Comparison of ENCODE assay signal across 1 cellular context in the genomic region with DNA sequence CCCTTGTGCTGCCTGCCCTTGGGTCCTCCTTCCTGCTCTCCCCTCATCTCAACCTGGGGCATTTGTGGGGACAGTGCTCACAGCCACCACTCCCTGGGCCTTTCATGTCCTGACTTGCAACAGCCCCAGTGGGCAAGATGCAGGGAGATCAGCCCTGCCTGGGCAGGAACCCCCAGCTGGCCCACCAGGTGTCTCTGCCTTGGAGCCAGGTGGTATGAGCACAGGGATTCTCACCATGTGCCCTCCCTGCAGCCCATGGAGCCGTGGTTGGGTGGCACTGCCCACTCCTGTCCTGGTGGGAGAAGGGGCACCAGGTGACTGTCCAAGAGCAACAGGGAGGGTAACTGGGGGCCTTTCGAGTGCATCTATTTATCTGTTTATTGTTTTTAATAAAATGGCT.
TF ChIP-seq lines count a peak whose summit lies in the region.

No MANE protein-coding gene starts in this region.

TF ChIP-seq in GM23338, 12 proteins besides CTCF, POLR2A, EP300 and RAD21 (continued from another document):
- no peak for TF ChIP-seq ZNF462 (CRISPR knock-in tag; IDR thresholded peaks at IDR 0.05)
- no peak for TF ChIP-seq POLR2AphosphoS5 (IDR thresholded peaks at IDR 0.05; ENCODE audit: low read depth)
- TF ChIP-seq ZNF331 (CRISPR knock-in tag; IDR thresholded peaks at IDR 0.05; ENCODE audit: low read depth): no peak
- TF ChIP-seq, protein P1, sequence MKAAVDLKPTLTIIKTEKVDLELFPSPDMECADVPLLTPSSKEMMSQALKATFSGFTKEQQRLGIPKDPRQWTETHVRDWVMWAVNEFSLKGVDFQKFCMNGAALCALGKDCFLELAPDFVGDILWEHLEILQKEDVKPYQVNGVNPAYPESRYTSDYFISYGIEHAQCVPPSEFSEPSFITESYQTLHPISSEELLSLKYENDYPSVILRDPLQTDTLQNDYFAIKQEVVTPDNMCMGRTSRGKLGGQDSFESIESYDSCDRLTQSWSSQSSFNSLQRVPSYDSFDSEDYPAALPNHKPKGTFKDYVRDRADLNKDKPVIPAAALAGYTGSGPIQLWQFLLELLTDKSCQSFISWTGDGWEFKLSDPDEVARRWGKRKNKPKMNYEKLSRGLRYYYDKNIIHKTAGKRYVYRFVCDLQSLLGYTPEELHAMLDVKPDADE (IDR thresholded peaks at IDR 0.05): no peak
- TF ChIP-seq EZH2 (IDR thresholded peaks at IDR 0.05; ENCODE audit: low read depth, unreplicated experiment): no peak
